In the genomic region with DNA sequence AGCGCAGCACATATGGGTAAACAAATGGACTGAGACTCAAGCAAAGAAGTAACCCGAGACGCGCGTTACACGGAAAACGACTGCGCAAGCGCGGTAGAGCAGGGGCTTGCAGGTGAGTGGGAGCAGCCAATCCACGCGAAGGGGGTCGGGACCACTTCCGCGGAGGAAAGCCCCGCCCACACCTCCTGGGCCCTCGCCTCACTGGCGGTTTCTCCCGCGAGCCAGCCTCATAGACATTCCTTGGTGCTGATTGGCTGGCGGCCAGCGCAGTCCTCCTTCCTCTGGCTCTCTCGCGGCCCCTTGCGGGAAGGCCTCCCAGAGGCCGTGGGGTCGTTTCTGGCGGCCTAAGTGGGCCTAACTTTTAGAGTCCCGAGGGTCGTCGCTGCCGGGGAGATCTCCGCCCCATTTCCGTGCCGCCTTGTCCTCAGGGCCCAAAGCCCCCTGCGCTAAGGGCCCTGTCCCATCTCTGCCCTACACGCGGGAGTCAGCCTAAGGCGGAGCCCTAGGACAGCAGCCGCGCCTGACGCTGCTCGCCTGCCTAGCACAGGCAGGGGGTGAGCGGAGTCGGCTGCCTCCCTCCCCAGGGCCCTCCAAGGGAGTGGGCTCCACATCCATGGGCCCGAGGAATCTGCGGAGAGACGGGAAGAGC, we compare ENCODE assay signal across 8 cellular contexts. TPM values are rescaled to one million over a fixed set of nuclear protein-coding genes. Genes with fewer than 3 reads are reported as not detected.
DNase-seq lines count a peak whose midpoint lies in the region; ATAC-seq, FAIRE-seq and TF ChIP-seq lines count a peak whose summit lies in the region.

No MANE protein-coding gene starts in this region.

- POLR2A ChIA-PET in activated CD4-positive, alpha-beta T cell treated with anti-CD3 and anti-CD28 coated beads for 36 hours (lab: Charles Lee) = interaction anchor here (0.7 kb wide), 1 partner anchor 43 kb away, joined by 3 read pairs; no protein-coding TSS in a partner anchor

- in situ Hi-C loops in GM13977 (cut with MboI; ENCODE audit: low pct_unique_long_range_greater_than_20kb, low sequenced_read_pairs, unreplicated experiment) = no loop called here

- H3K36me3 Mint-ChIP-seq in activated CD4-positive, alpha-beta T cell treated with anti-CD3 and anti-CD28 coated beads for 36 hours (ENCODE audit: low read depth) = peaks cover 3% of the 10 kb centered on the region

- peak; percentile 97 for ATAC-seq in HG02870 (IDR thresholded peaks at IDR 0.05; ENCODE audit: unreplicated experiment)
- peak; percentile 96 for ATAC-seq in activated CD4-positive, alpha-beta T cell treated with anti-CD3 and anti-CD28 coated beads for 36 hours

- H3K9me3 Mint-ChIP-seq in activated CD4-positive, alpha-beta T cell treated with anti-CD3 and anti-CD28 coated beads for 36 hours (ENCODE audit: low read depth) = no peaks in the 10 kb centered on the region

- peak overlapping the region; percentile 98 for H3K27ac Mint-ChIP-seq in activated CD4-positive, alpha-beta T cell treated with anti-CD3 and anti-CD28 coated beads for 36 hours

- H3K9me3 ChIP-seq in kidney (ENCODE audit: control insufficient read depth in 1 of 2, low read length in 2 of 2) = no peaks in the 10 kb centered on the region

- intact Hi-C loops in activated CD4-positive, alpha-beta T cell treated with anti-CD3 and anti-CD28 coated beads for 36 hours (cut with DNase I, micrococcal nuclease) = loop anchor here (1.0 to 5.0 kb wide), 9 partner anchors 35 to 810 kb away; a partner anchor contains a TSS
- intact Hi-C loops in kidney (cut with DNase I) = no loop called here

- CTCF ChIA-PET in activated CD4-positive, alpha-beta T cell treated with anti-CD3 and anti-CD28 coated beads for 36 hours (lab: Charles Lee) = interaction anchor here (0.6 to 2.4 kb wide), 7 partner anchors 11 to 223 kb away, joined by 3 to 7 read pairs (median 3); no protein-coding TSS in a partner anchor

- H3K4me3 Mint-ChIP-seq in activated CD4-positive, alpha-beta T cell treated with anti-CD3 and anti-CD28 coated beads for 36 hours = peak overlapping the region; percentile 95

- no peaks in the 10 kb centered on the region for H3K27me3 Mint-ChIP-seq in activated CD4-positive, alpha-beta T cell treated with anti-CD3 and anti-CD28 coated beads for 36 hours

- H3K4me1 Mint-ChIP-seq in activated CD4-positive, alpha-beta T cell treated with anti-CD3 and anti-CD28 coated beads for 36 hours = peaks cover 22% of the 10 kb centered on the region

- H3K4me1 ChIP-seq in kidney (ENCODE audit: control insufficient read depth in 1 of 2, insufficient read depth in 1 of 2, low read depth in 1 of 2, low read length in 2 of 2) = peaks cover 0 to 6% of the 10 kb centered on the region in 2 donors

- H3K9ac ChIP-seq in kidney (ENCODE audit: low read length in 2 of 2) = peak overlapping the region; percentile 71 to 86

- H3K4me3 ChIP-seq in choroid plexus epithelial cell (ENCODE audit: low read depth, low read length) = peak overlapping the region; percentile 69
- H3K4me3 ChIP-seq in kidney (ENCODE audit: low read length in 2 of 2) = peak overlapping the region; percentile 92 to 97

- TF ChIP-seq CTCF in GM13977 (IDR thresholded peaks at IDR 0.05; ENCODE audit: extremely low read depth, insufficient read depth, missing control alignments) (peak; percentile 17), choroid plexus epithelial cell (conservative IDR thresholded peaks at IDR 0.05; ENCODE audit: low read depth, low read length) (peak; percentile 65), kidney (IDR thresholded peaks at IDR 0.05; ENCODE audit: borderline replicate concordance, extremely low read depth, insufficient read depth) (peak; percentile 39)

- peak; percentile 76 for FAIRE-seq in kidney (lab: Jason Lieb, UNC)

- DNase-seq in GM13977 (ENCODE audit: low spot score) = peak; percentile 94
- peak; percentile 57 for DNase-seq in NCI-H2029 treated with DMSO at 0.1 percent for 48 hours (lab: John Stamatoyannopoulos, UW)
- peak; percentile 99 for DNase-seq in activated CD4-positive, alpha-beta T cell treated with anti-CD3 and anti-CD28 coated beads for 36 hours
- peak; percentile 98 for DNase-seq in choroid plexus epithelial cell (ENCODE audit: low read depth)
- DNase-seq in kidney = peak; percentile 99
- DNase-seq in stimulated activated CD4-positive, alpha-beta T cell treated with anti-CD3 and anti-CD28 coated beads, Interleukin-15, amount 100 ng/mL, for 24 hours = peak; percentile 100
- DNase-seq in HuH-7.5 (ENCODE audit: low spot score) = no peak

- no peaks in the 10 kb centered on the region for H3K36me3 ChIP-seq in kidney (ENCODE audit: control insufficient read depth in 1 of 2, insufficient read depth in 2 of 2, low read length in 2 of 2)

- peak overlapping the region; percentile 77 to 88 for H3K27ac ChIP-seq in kidney (ENCODE audit: low read depth in 2 of 2, low read length in 2 of 2)

RNA-seq across cellular contexts. Expression of a gene that starts 9.1 kb away (rescaled TPM):
- total RNA-seq in activated CD4-positive, alpha-beta T cell treated with anti-CD3 and anti-CD28 coated beads for 36 hours = not detected
- 109 TPM for total RNA-seq in kidney
- polyA plus RNA-seq in kidney (ENCODE audit: insufficient read depth, low read depth, low replicate concordance) = 392 TPM

RNA-seq across cellular contexts. Expression of a gene that starts 46.7 kb away (rescaled TPM):
- 100 to 1,000 TPM; 410 to 466 TPM for total RNA-seq in activated CD4-positive, alpha-beta T cell treated with anti-CD3 and anti-CD28 coated beads for 36 hours
- total RNA-seq in kidney = 190 TPM
- 74.0 TPM for polyA plus RNA-seq in kidney (ENCODE audit: insufficient read depth, low read depth, low replicate concordance)

Comparison
In these comparisons a context has a peak if more than half of its experiments do, and no peak if none do; other contexts are left out.
1. RNA of a gene that starts 9.1 kb away (total RNA-seq): 109 TPM in kidney (single experiment); not detected in activated CD4-positive, alpha-beta T cell treated with anti-CD3 and anti-CD28 coated beads for 36 hours; every median in the first group is over 100 times any median in the second.
2. Peak in every context shown above with its lines, with median percentiles within 50 percentile points of each other: CTCF ChIP-seq.